ENCODE assay signal across 1 cellular context in genomic region chr15:61974759-61975158, GRCh38.
TF ChIP-seq lines count a peak whose summit lies in the region.

No MANE protein-coding gene starts in this region.

TF ChIP-seq in HEK293, 187 proteins besides CTCF, POLR2A, EP300 and RAD21 (continued from another document):
- TF ChIP-seq, protein P1, sequence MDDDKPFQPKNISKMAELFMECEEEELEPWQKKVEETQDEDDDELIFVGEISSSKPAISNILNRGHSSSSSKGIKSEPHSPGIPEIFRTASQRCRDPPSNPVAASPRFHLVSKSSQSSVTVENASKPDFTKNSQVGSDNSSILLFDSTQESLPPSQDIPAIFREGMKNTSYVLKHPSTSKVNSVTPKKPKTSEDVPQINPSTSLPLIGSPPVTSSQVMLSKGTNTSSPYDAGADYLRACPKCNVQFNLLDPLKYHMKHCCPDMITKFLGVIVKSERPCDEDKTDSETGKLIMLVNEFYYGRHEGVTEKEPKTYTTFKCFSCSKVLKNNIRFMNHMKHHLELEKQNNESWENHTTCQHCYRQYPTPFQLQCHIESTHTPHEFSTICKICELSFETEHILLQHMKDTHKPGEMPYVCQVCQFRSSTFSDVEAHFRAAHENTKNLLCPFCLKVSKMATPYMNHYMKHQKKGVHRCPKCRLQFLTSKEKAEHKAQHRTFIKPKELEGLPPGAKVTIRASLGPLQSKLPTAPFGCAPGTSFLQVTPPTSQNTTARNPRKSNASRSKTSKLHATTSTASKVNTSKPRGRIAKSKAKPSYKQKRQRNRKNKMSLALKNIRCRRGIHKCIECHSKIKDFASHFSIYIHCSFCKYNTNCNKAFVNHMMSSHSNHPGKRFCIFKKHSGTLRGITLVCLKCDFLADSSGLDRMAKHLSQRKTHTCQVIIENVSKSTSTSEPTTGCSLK (tag by site-specific recombination; IDR thresholded peaks at IDR 0.05), result no peak
- TF ChIP-seq ZNF701 (tag by site-specific recombination; IDR thresholded peaks at IDR 0.05) (no peak), ZXDB (tag by site-specific recombination; IDR thresholded peaks at IDR 0.05) (0 out of 2 replicates have a peak, but pooled peaks have one; percentile 22), ZNF843 (tag by site-specific recombination; IDR thresholded peaks at IDR 0.05) (peak; percentile 79), FEZF1 (tag by site-specific recombination; IDR thresholded peaks at IDR 0.05) (peak; percentile 92), PATZ1 (tag by site-specific recombination; IDR thresholded peaks at IDR 0.05) (no peak), OSR2 (tag by site-specific recombination; IDR thresholded peaks at IDR 0.05) (peak; percentile 75), ZNF623 (tag by site-specific recombination; IDR thresholded peaks at IDR 0.05) (no peak), ZNF776 (tag by site-specific recombination; IDR thresholded peaks at IDR 0.05; ENCODE audit: borderline replicate concordance) (no peak), ZNF140 (tag by site-specific recombination; IDR thresholded peaks at IDR 0.05) (no peak), ZNF76 (tag by site-specific recombination; IDR thresholded peaks at IDR 0.05; ENCODE audit: borderline replicate concordance, low read depth) (no peak), HIC1 (tag by site-specific recombination; IDR thresholded peaks at IDR 0.05) (no peak)
- TF ChIP-seq, protein P2, sequence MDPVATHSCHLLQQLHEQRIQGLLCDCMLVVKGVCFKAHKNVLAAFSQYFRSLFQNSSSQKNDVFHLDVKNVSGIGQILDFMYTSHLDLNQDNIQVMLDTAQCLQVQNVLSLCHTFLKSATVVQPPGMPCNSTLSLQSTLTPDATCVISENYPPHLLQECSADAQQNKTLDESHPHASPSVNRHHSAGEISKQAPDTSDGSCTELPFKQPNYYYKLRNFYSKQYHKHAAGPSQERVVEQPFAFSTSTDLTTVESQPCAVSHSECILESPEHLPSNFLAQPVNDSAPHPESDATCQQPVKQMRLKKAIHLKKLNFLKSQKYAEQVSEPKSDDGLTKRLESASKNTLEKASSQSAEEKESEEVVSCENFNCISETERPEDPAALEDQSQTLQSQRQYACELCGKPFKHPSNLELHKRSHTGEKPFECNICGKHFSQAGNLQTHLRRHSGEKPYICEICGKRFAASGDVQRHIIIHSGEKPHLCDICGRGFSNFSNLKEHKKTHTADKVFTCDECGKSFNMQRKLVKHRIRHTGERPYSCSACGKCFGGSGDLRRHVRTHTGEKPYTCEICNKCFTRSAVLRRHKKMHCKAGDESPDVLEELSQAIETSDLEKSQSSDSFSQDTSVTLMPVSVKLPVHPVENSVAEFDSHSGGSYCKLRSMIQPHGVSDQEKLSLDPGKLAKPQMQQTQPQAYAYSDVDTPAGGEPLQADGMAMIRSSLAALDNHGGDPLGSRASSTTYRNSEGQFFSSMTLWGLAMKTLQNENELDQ (tag by site-specific recombination; IDR thresholded peaks at IDR 0.05; ENCODE audit: low read depth), result no peak
- TF ChIP-seq, protein P3, sequence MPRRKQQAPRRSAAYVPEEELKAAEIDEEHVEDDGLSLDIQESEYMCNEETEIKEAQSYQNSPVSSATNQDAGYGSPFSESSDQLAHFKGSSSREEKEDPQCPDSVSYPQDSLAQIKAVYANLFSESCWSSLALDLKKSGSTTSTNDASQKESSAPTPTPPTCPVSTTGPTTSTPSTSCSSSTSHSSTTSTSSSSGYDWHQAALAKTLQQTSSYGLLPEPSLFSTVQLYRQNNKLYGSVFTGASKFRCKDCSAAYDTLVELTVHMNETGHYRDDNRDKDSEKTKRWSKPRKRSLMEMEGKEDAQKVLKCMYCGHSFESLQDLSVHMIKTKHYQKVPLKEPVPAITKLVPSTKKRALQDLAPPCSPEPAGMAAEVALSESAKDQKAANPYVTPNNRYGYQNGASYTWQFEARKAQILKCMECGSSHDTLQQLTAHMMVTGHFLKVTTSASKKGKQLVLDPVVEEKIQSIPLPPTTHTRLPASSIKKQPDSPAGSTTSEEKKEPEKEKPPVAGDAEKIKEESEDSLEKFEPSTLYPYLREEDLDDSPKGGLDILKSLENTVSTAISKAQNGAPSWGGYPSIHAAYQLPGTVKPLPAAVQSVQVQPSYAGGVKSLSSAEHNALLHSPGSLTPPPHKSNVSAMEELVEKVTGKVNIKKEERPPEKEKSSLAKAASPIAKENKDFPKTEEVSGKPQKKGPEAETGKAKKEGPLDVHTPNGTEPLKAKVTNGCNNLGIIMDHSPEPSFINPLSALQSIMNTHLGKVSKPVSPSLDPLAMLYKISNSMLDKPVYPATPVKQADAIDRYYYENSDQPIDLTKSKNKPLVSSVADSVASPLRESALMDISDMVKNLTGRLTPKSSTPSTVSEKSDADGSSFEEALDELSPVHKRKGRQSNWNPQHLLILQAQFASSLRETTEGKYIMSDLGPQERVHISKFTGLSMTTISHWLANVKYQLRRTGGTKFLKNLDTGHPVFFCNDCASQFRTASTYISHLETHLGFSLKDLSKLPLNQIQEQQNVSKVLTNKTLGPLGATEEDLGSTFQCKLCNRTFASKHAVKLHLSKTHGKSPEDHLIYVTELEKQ (tag by site-specific recombination; IDR thresholded peaks at IDR 0.05; ENCODE audit: borderline replicate concordance), result no peak
